Comparison of ENCODE assay signal across 1 cellular context in genomic region chr3:14633819-14634424, GRCh38.
TF ChIP-seq lines count a peak whose summit lies in the region.

No MANE protein-coding gene starts in this region.

TF ChIP-seq in H1, 55 proteins besides CTCF, POLR2A, EP300 and RAD21:
- peak; percentile 35; the same call in 1 of the 2 replicates for TF ChIP-seq YY1 (IDR thresholded peaks at IDR 0.05; ENCODE audit: low read depth, low read length)
- no peak for TF ChIP-seq ATF2 (IDR thresholded peaks at IDR 0.05; ENCODE audit: low read length)
